Comparison of ENCODE assay signal across 1 cellular context in genomic region chr3:195162033-195162669, GRCh38.
A peak's percentile ranks its signal among the peaks of the same experiment; 100 is the strongest.
TF ChIP-seq lines count a peak whose summit lies in the region.

No MANE protein-coding gene starts in this region.

TF ChIP-seq in K562, 482 proteins besides CTCF, POLR2A, EP300 and RAD21 (continued from another document and continues in another):
- TF ChIP-seq ARID4B (CRISPR knock-in tag; IDR thresholded peaks at IDR 0.05) (no peak), E2F5 (CRISPR knock-in tag; IDR thresholded peaks at IDR 0.05) (no peak), ZFP36 (IDR thresholded peaks at IDR 0.05; ENCODE audit: low read depth, low read length, partially characterized antibody) (no peak), ZNF511 (CRISPR knock-in tag; IDR thresholded peaks at IDR 0.05) (no peak), CREM (IDR thresholded peaks at IDR 0.05; ENCODE audit: low read depth) (peak; percentile 26; the same call in 1 of the 2 replicates), NCOR1 (IDR thresholded peaks at IDR 0.05) (peak; percentile 72), ATF4 (CRISPR knock-in tag; IDR thresholded peaks at IDR 0.05) (peak; percentile 19; the same call in 1 of the 2 replicates), MYC (IDR thresholded peaks at IDR 0.05; ENCODE audit: low read depth, low read length) (no peak; the same call in 1 of the 2 replicates), MYC (CRISPR knock-in tag; IDR thresholded peaks at IDR 0.05; ENCODE audit: borderline replicate concordance, low read depth) (no peak), ESRRB (CRISPR knock-in tag; IDR thresholded peaks at IDR 0.05; ENCODE audit: borderline replicate concordance) (no peak), HDAC1 (IDR thresholded peaks at IDR 0.05) (peak in 1 of 2 experiments; percentile 10; a peak in 1 of 4 replicates), CREB3 (tag; conservative IDR thresholded peaks at IDR 0.05; ENCODE audit: low read depth) (peak; percentile 54; the same call in 1 of the 2 replicates), ZNF639 (CRISPR knock-in tag; conservative IDR thresholded peaks at IDR 0.05 in 1 of 2, IDR thresholded peaks at IDR 0.05 in 1 of 2) (peak in 1 of 2 experiments; percentile 83; a peak in 2 of 4 replicates), ZFX (CRISPR knock-in tag; IDR thresholded peaks at IDR 0.05) (peak; percentile 87), NR4A1 (CRISPR knock-in tag; IDR thresholded peaks at IDR 0.05) (peak; percentile 88; the same call in 1 of the 2 replicates), NR4A1 (tag; IDR thresholded peaks at IDR 0.05) (peak; percentile 63; the same call in 1 of the 2 replicates), E4F1 (CRISPR knock-in tag; IDR thresholded peaks at IDR 0.05; ENCODE audit: borderline replicate concordance) (no peak), ZNF586 (CRISPR knock-in tag; conservative IDR thresholded peaks at IDR 0.05) (0 out of 2 replicates have a peak, but pooled peaks have one; percentile 52), RAD51 (IDR thresholded peaks at IDR 0.05; ENCODE audit: borderline replicate concordance, low read depth) (no peak), GATAD2A (IDR thresholded peaks at IDR 0.05) (peak; percentile 16; the same call in 1 of the 2 replicates), CXXC5 (CRISPR knock-in tag; IDR thresholded peaks at IDR 0.05) (peak; percentile 77), E2F3 (CRISPR knock-in tag; IDR thresholded peaks at IDR 0.05) (0 out of 2 replicates have a peak, but pooled peaks have one; percentile 33), SOX6 (IDR thresholded peaks at IDR 0.05) (0 out of 2 replicates have a peak, but pooled peaks have one; percentile 40), MECOM (CRISPR knock-in tag; IDR thresholded peaks at IDR 0.05) (0 out of 2 replicates have a peak, but pooled peaks have one; percentile 46), ZNF41 (CRISPR knock-in tag; conservative IDR thresholded peaks at IDR 0.05) (0 out of 2 replicates have a peak, but pooled peaks have one; percentile 47), TEAD4 (IDR thresholded peaks at IDR 0.05; ENCODE audit: low read length) (peak; percentile 81), TEAD4 (CRISPR knock-in tag; IDR thresholded peaks at IDR 0.05; ENCODE audit: borderline replicate concordance) (no peak), ZMIZ1 (IDR thresholded peaks at IDR 0.05; ENCODE audit: low read depth in 2 of 2, low read length in 2 of 2) (0 out of 4 replicates have a peak, but pooled peaks of 1 of the 2 experiments have one; percentile 43), ZNF644 (tag; IDR thresholded peaks at IDR 0.05; ENCODE audit: low read depth) (peak; percentile 75), ZBTB7A (IDR thresholded peaks at IDR 0.05; ENCODE audit: borderline replicate concordance, control insufficient read depth, low read depth, low read length) (no peak), STAT5A (IDR thresholded peaks at IDR 0.05; ENCODE audit: borderline replicate concordance, low read length) (peak; percentile 50; the same call in 1 of the 2 replicates), DMBX1 (CRISPR knock-in tag; IDR thresholded peaks at IDR 0.05; ENCODE audit: borderline replicate concordance) (peak; percentile 97), ETV6 (IDR thresholded peaks at IDR 0.05; ENCODE audit: borderline replicate concordance in 1 of 2, low read depth in 2 of 2, low read length in 1 of 2) (peak in 1 of 2 experiments; percentile 64; a peak in 1 of 4 replicates), ETV6 (CRISPR knock-in tag; IDR thresholded peaks at IDR 0.05; ENCODE audit: borderline replicate concordance) (no peak), ZNF395 (CRISPR knock-in tag; IDR thresholded peaks at IDR 0.05) (peak; percentile 93), CREB1 (IDR thresholded peaks at IDR 0.05) (peak; percentile 32), CREB1 (CRISPR knock-in tag; IDR thresholded peaks at IDR 0.05) (no peak), PPARD (CRISPR knock-in tag; IDR thresholded peaks at IDR 0.05) (no peak), SFPQ (IDR thresholded peaks at IDR 0.05; ENCODE audit: low read depth, low read length) (no peak), HMG20B (CRISPR knock-in tag; IDR thresholded peaks at IDR 0.05) (0 out of 2 replicates have a peak, but pooled peaks have one; percentile 53), PTRF (tag; IDR thresholded peaks at IDR 0.05) (no peak), MTA2 (IDR thresholded peaks at IDR 0.05; ENCODE audit: low read depth) (peak; percentile 59), MYNN (IDR thresholded peaks at IDR 0.05) (peak; percentile 60; the same call in 1 of the 2 replicates), MYNN (CRISPR knock-in tag; IDR thresholded peaks at IDR 0.05) (no peak)
